Comparison of ENCODE assay signal across 9 cellular contexts in the genomic region with DNA sequence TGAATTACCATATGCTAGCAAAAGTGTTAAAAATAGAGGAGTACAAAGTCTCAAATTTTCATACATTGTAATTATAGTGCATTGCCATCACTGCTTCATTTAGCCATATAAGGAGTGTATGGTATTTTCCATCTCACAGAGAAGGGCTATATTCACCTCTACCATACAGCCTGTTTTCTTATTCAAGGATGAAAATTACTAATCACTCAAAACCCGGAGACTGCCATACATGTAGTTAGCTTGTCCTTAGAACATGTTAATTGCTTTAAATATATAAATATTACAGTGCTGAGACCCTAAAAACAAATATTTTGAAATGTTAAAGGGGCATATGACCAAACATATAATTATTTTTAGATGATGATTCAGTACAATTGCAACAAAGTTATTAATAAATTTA. TPM values are rescaled to one million over a fixed set of nuclear protein-coding genes. Genes with fewer than 3 reads are reported as not detected.
DNase-seq lines count a peak whose midpoint lies in the region; ATAC-seq and TF ChIP-seq lines count a peak whose summit lies in the region.
"Had no signal": no experiment of that assay in that cellular context is flagged by ENCODE, and none has a peak within 500 bp of the region (broad histone marks: within the 10 kb centered on the region; RNA-seq: fewer than 3 reads in every experiment).

No MANE protein-coding gene starts in this region.

- peaks cover 24% of the 10 kb centered on the region for H3K4me1 Mint-ChIP-seq in Caco-2 (ENCODE audit: low read depth, unreplicated experiment)

- CTCF ChIA-PET in Caco-2 (lab: Charles Lee), result no interaction called here

- no peaks in the 10 kb centered on the region for H3K9me3 Mint-ChIP-seq in Caco-2 (ENCODE audit: unreplicated experiment)

- peaks cover 10% of the 10 kb centered on the region for H3K36me3 Mint-ChIP-seq in Caco-2 (ENCODE audit: insufficient read depth, unreplicated experiment)

- H3K27me3 ChIP-seq in Caco-2 (replicated peaks; ENCODE audit: control insufficient read depth, insufficient read depth, low read length) (no peaks in the 10 kb centered on the region), Peyer's patch (no peaks in the 10 kb centered on the region), esophagus muscularis mucosa (no peaks in the 10 kb centered on the region), prostate gland (replicated peaks; ENCODE audit: insufficient read depth) (no peaks in the 10 kb centered on the region)

- BruUV-seq in Caco-2 (replicated peaks; lab: Mats Ljungman, UMichigan), result no TSS peak

- no peak for TF ChIP-seq CTCF in Caco-2 (IDR thresholded peaks at IDR 0.05; ENCODE audit: insufficient read depth in 1 of 2, low read depth in 1 of 2, low read length in 1 of 2, severe bottlenecking in 1 of 2, unreplicated experiment in 1 of 2)
- TF ChIP-seq CTCF in Peyer's patch (IDR thresholded peaks at IDR 0.05), result no peak
- TF ChIP-seq CTCF in esophagus muscularis mucosa (IDR thresholded peaks at IDR 0.05), result no peak
- TF ChIP-seq CTCF in prostate gland (IDR thresholded peaks at IDR 0.05), result no peak

- ATAC-seq in HG02588 (IDR thresholded peaks at IDR 0.05; ENCODE audit: unreplicated experiment) (no peak), HG02870 (IDR thresholded peaks at IDR 0.05; ENCODE audit: unreplicated experiment) (no peak)

- H3K27ac Mint-ChIP-seq in Caco-2 (ENCODE audit: unreplicated experiment), result no peak overlapping the region

- H3K4me1 ChIP-seq in Caco-2, result peaks cover 14% of the 10 kb centered on the region
- H3K4me1 ChIP-seq in Peyer's patch, result peaks cover 0 to 23% (median 4%) of the 10 kb centered on the region in 4 donors
- H3K4me1 ChIP-seq in esophagus muscularis mucosa, result peaks cover 25 to 65% (median 55%) of the 10 kb centered on the region in 4 donors
- H3K4me1 ChIP-seq in prostate gland (replicated peaks), result peaks cover 3% of the 10 kb centered on the region

- no peak for TF ChIP-seq EP300 in esophagus muscularis mucosa (IDR thresholded peaks at IDR 0.05)

- intact Hi-C loops in Caco-2 (cut with micrococcal nuclease; ENCODE audit: unreplicated experiment) (no loop called here), esophagus muscularis mucosa (cut with DNase I) (loop anchor here (2.0 kb wide), 2 partner anchors 49 to 155 kb away; a partner anchor contains a TSS), prostate gland (cut with DNase I) (no loop called here)

- H3K27me3 Mint-ChIP-seq in Caco-2 (ENCODE audit: insufficient read depth, unreplicated experiment), result peaks cover 6% of the 10 kb centered on the region

- POLR2A ChIA-PET in Caco-2 (lab: Charles Lee), result no interaction called here

- H3K9me3 ChIP-seq in Caco-2, result no peaks in the 10 kb centered on the region
- no peaks in the 10 kb centered on the region for H3K9me3 ChIP-seq in Peyer's patch
- H3K9me3 ChIP-seq in esophagus muscularis mucosa, result no peaks in the 10 kb centered on the region
- H3K9me3 ChIP-seq in prostate gland, result no peaks in the 10 kb centered on the region

- peak overlapping the region; percentile 69 for H3K4me3 ChIP-seq in Caco-2 (ENCODE audit: low read depth, low read length)
- peak overlapping the region in 1 of 4 donors; percentile 86 for H3K4me3 ChIP-seq in Peyer's patch
- peak overlapping the region; percentile 72 to 83 (median 76) for H3K4me3 ChIP-seq in esophagus muscularis mucosa
- H3K4me3 ChIP-seq in prostate gland, result peak overlapping the region in 1 of 2 donors; percentile 74

- 45% methylated on average over 1 of the region's 1 CpG for WGBS in esophagus muscularis mucosa
- 51% methylated on average over 1 of the region's 1 CpG for WGBS in prostate gland

- H3K27ac ChIP-seq in Peyer's patch (peak overlapping the region; percentile 74 to 89 (median 86)), esophagus muscularis mucosa (replicated peaks in 1 of 4) (peak overlapping the region; percentile 89 to 93 (median 93)), prostate gland (peak overlapping the region; percentile 87 to 92)

- TF ChIP-seq POLR2A in Peyer's patch (IDR thresholded peaks at IDR 0.05), result no peak
- no peak for TF ChIP-seq POLR2A in esophagus muscularis mucosa (IDR thresholded peaks at IDR 0.05; ENCODE audit: low read depth)
- TF ChIP-seq POLR2A in prostate gland (IDR thresholded peaks at IDR 0.05), result no peak

- no peaks in the 10 kb centered on the region for H3K36me3 ChIP-seq in Caco-2 (ENCODE audit: control insufficient read depth, insufficient read depth, low read length)
- no peaks in the 10 kb centered on the region for H3K36me3 ChIP-seq in Peyer's patch
- H3K36me3 ChIP-seq in esophagus muscularis mucosa, result no peaks in the 10 kb centered on the region
- H3K36me3 ChIP-seq in prostate gland, result no peaks in the 10 kb centered on the region

- H3K4me3 Mint-ChIP-seq in Caco-2 (ENCODE audit: unreplicated experiment), result peak overlapping the region; percentile 89

- no peak for DNase-seq in Caco-2
- DNase-seq in Peyer's patch, result no peak
- DNase-seq in esophagus muscularis mucosa (ENCODE audit: extremely low spot score), result no peak
- DNase-seq in prostate gland (ENCODE audit: low spot score), result no peak
- DNase-seq in D341Med (ENCODE audit: low spot score), result no peak
- no peak for DNase-seq in NCI-H82 (lab: John Stamatoyannopoulos, UW)
- DNase-seq: activated CD4-positive, CD25-positive, alpha-beta regulatory T cell had no signal

RNA-seq across cellular contexts. Expression of a gene that starts 49.4 kb away (rescaled TPM):
- total RNA-seq in Caco-2 (2022), result 2.3 TPM in 2 replicates
- total RNA-seq in Peyer's patch, result 10 to 100 TPM in 3 of 4 donors, 1 to 10 TPM in 1; 9.9 to 15.2 (median 11.4) TPM
- total RNA-seq in esophagus muscularis mucosa, result 10 to 100 TPM in 2 of 4 donors, 1 to 10 TPM in 2; 6.8 to 11.0 (median 10.4) TPM
- 10 to 100 TPM; 10.6 to 16.9 TPM for total RNA-seq in prostate gland

RNA-seq across cellular contexts. Expression of a gene that starts 49.5 kb away (rescaled TPM):
- total RNA-seq in Caco-2 (2022) (30.4 and 33.9 TPM in 2 replicates), Peyer's patch (10 to 100 TPM in 3 of 4 donors, 1 to 10 TPM in 1; 9.1 to 22.1 (median 18.6) TPM), esophagus muscularis mucosa (10 to 100 TPM; 12.3 to 18.5 (median 16.7) TPM), prostate gland (10 to 100 TPM; 20.8 TPM)
